In the genomic region with DNA sequence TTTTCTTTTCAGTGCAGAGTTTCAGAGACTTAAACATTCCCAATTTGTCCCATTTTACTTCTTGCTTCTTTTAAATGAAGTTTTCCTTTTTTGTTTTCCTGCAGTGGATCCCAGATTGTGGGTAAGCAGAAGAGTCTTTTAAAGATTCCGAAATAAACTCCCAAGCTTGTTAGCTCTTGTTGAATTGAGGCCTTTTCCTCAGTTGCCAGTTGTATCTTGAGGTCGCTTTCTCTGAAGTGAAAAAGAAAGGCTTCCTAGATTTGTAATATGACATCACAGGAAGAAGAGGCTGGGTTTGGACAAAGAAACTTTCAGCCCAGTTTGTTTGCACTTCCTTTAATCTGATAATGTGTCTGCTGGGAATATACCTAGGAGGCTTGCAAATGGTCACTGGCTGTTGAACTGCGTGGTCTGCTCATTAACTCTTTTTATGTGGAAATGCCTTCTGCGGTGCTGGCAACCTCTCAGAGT, we compare ENCODE assay signal across 8 cellular contexts. TPM values are rescaled to one million over a fixed set of nuclear protein-coding genes. Genes with fewer than 3 reads are reported as not detected.
DNase-seq lines count a peak whose midpoint lies in the region; ATAC-seq and TF ChIP-seq lines count a peak whose summit lies in the region.

A gene with protein sequence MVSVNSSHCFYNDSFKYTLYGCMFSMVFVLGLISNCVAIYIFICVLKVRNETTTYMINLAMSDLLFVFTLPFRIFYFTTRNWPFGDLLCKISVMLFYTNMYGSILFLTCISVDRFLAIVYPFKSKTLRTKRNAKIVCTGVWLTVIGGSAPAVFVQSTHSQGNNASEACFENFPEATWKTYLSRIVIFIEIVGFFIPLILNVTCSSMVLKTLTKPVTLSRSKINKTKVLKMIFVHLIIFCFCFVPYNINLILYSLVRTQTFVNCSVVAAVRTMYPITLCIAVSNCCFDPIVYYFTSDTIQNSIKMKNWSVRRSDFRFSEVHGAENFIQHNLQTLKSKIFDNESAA (minus strand): TSS at position 233 of the 471 bp plus-strand sequence. CDS start 690 bp downstream, outside the sequence.

- WGBS in testis, 2 donors, result 18 to 21% methylated on average over 4 of the region's 4 CpGs

- H3K4me3 ChIP-seq in Panc1 (ENCODE audit: low read depth in 2 of 2, low read length in 2 of 2) (peak within 1 kb of the TSS; percentile 47 to 54), testis (peak within 1 kb of the TSS; percentile 40 to 56)
- peak within 1 kb of the TSS; percentile 80 for H3K4me3 ChIP-seq in effector memory CD4-positive, alpha-beta T cell (ENCODE audit: insufficient read depth, low read depth, low read length, poor library complexity, severe bottlenecking)

- POLR2A ChIA-PET in Panc1 (lab: Charles Lee), result no interaction called here

- ATAC-seq in Panc1, result peak; percentile 83
- no peak for ATAC-seq in HG03175 (IDR thresholded peaks at IDR 0.05; ENCODE audit: unreplicated experiment)

- TF ChIP-seq CTCF in Panc1 (IDR thresholded peaks at IDR 0.05) (no peak), testis (IDR thresholded peaks at IDR 0.05) (no peak)

- in situ Hi-C loops in Panc1 (cut with HindIII; ENCODE audit: low pct_unique_long_range_greater_than_20kb, low sequenced_read_pairs), result no loop called here

- H3K4me1 ChIP-seq in Panc1 (ENCODE audit: control insufficient read depth, insufficient read depth, low read length) (peaks cover 9% of the 10 kb centered on the region; the same call in 1 of the 2 replicates), testis (no peaks in the 10 kb centered on the region)
- H3K4me1 ChIP-seq in effector memory CD4-positive, alpha-beta T cell (ENCODE audit: control insufficient read depth, insufficient read depth, low read length, poor library complexity, severe bottlenecking), result peaks cover 7% of the 10 kb centered on the region

- intact Hi-C loops in Panc1 (cut with micrococcal nuclease; ENCODE audit: unreplicated experiment) (no loop called here), testis (cut with DNase I; ENCODE audit: low total_unique reads) (no loop called here)

- CTCF ChIA-PET in Panc1 (lab: Charles Lee), result no interaction called here

- H3K36me3 ChIP-seq in Panc1 (ENCODE audit: control insufficient read depth, insufficient read depth, low read length) (no peaks in the 10 kb centered on the region), testis (ENCODE audit: low read depth, missing control alignments) (no peaks in the 10 kb centered on the region)
- H3K36me3 ChIP-seq in effector memory CD4-positive, alpha-beta T cell (ENCODE audit: control insufficient read depth, insufficient read depth, low read length), result no peaks in the 10 kb centered on the region

- H3K27me3 ChIP-seq in Panc1 (ENCODE audit: control insufficient read depth, insufficient read depth, low read length) (no peaks in the 10 kb centered on the region), testis (no peaks in the 10 kb centered on the region)
- H3K27me3 ChIP-seq in effector memory CD4-positive, alpha-beta T cell (replicated peaks; ENCODE audit: control insufficient read depth, insufficient read depth, low read length, poor library complexity, severe bottlenecking), result no peaks in the 10 kb centered on the region

- H3K9me3 ChIP-seq in Panc1 (ENCODE audit: control insufficient read depth, insufficient read depth, low read depth, low read length) (no peaks in the 10 kb centered on the region), testis (no peaks in the 10 kb centered on the region)
- H3K9me3 ChIP-seq in effector memory CD4-positive, alpha-beta T cell (ENCODE audit: control insufficient read depth, low read length), result no peaks in the 10 kb centered on the region

- DNase-seq in ELR (ENCODE audit: low read depth) (peak; percentile 63), Panc1 (ENCODE audit: low read depth, low spot score) (no peak), lung microvascular endothelial cell (ENCODE audit: low read depth in 2 of 2) (peak; percentile 58 to 92), testis (no peak), SHP77 treated with DMSO at 0.1 percent for 48 hours (lab: John Stamatoyannopoulos, UW) (no peak), NAMALWA (ENCODE audit: low spot score) (no peak)
- DNase-seq in effector memory CD4-positive, alpha-beta T cell, result no peak

- peak; percentile 31 for TF ChIP-seq POLR2A in testis (IDR thresholded peaks at IDR 0.05)

- BruUV-seq in Panc1 (replicated peaks; lab: Mats Ljungman, UMichigan), result no TSS peak

- peak within 1 kb of the TSS; percentile 87 for H3K27ac ChIP-seq in Panc1 (ENCODE audit: low read length)
- peak within 1 kb of the TSS; percentile 85 for H3K27ac ChIP-seq in effector memory CD4-positive, alpha-beta T cell (ENCODE audit: insufficient read depth, low read length, poor library complexity, severe bottlenecking)
- H3K27ac ChIP-seq in testis, result peak within 1 kb of the TSS; percentile 78 to 85

RNA-seq across cellular contexts. Expression of the gene that starts here (rescaled TPM):
- 3.9 TPM for total RNA-seq in Panc1 (2021; ENCODE audit: unreplicated experiment)
- 2.6 TPM for polyA plus RNA-seq in Panc1 (2012; ENCODE audit: insufficient read length)
- 19.6 and 25.6 TPM in 2 replicates for total RNA-seq in lung microvascular endothelial cell
- 10 to 100 TPM; 10.3 to 20.6 TPM for total RNA-seq in testis
- 34.9 TPM for polyA plus RNA-seq in testis (ENCODE audit: insufficient read depth, low read depth, low replicate concordance)

Comparison
In these comparisons a context has a peak if more than half of its experiments do, and no peak if none do; other contexts are left out.
1. DNase-seq: peak in ELR (single experiment) and lung microvascular endothelial cell (2 of 2); none in Panc1 (single experiment), effector memory CD4-positive, alpha-beta T cell (0 of 3), testis (single experiment), SHP77 treated with DMSO at 0.1 percent for 48 hours (single experiment) and NAMALWA (single experiment).
2. Peak in every context shown above with its lines, with median percentiles within 50 percentile points of each other: H3K27ac ChIP-seq and H3K4me3 ChIP-seq.